13 cellular contexts compared by ENCODE assay signal in genomic region chr17:58004060-58004459, GRCh38. TPM values are rescaled to one million over a fixed set of nuclear protein-coding genes. Genes with fewer than 3 reads are reported as not detected.
DNase-seq lines count a peak whose midpoint lies in the region; ATAC-seq, FAIRE-seq and TF ChIP-seq lines count a peak whose summit lies in the region.
"Had no signal": no experiment of that assay in that cellular context is flagged by ENCODE, and none has a peak within 500 bp of the region (broad histone marks: within the 10 kb centered on the region; RNA-seq: fewer than 3 reads in every experiment).

No MANE protein-coding gene starts in this region.

- H3K9me3 ChIP-seq in HepG2 (ENCODE audit: low read length), result no peaks in the 10 kb centered on the region
- no peaks in the 10 kb centered on the region for H3K9me3 ChIP-seq in right lobe of liver
- no peaks in the 10 kb centered on the region for H3K9me3 ChIP-seq in PC-9 (ENCODE audit: insufficient read depth, low read depth)
- H3K9me3 ChIP-seq: thoracic aorta had no signal

- no peaks in the 10 kb centered on the region for H3K9me2 ChIP-seq in PC-9 (ENCODE audit: insufficient read depth)

- CTCF ChIA-PET in HepG2 (lab: Yijun Ruan, JAX; ENCODE audit: low intra/inter-chr PET ratio, low total read pairs) (no interaction called here), PC-9 (lab: Charles Lee) (no interaction called here)

- H3K4me3 ChIP-seq in HepG2 (replicated peaks in 1 of 3; ENCODE audit: insufficient read depth in 1 of 3, low read depth in 2 of 3, low read length in 3 of 3) (peak overlapping the region in 2 of 3 experiments; percentile 92 to 99; a peak in 3 of 6 replicates), right lobe of liver (no peak overlapping the region), PC-9 (peak overlapping the region; percentile 95; the same call in 1 of the 2 replicates), epithelial cell of proximal tubule (ENCODE audit: low read depth, low read length) (peak overlapping the region; percentile 75)
- H3K4me3 ChIP-seq: thoracic aorta had no signal

- H3K4me1 ChIP-seq in HepG2 (ENCODE audit: insufficient read depth, low read length) (peaks cover 57% of the 10 kb centered on the region), right lobe of liver (peaks cover 0 to 30% (median 12%) of the 10 kb centered on the region in 4 donors), PC-9 (replicated peaks; ENCODE audit: insufficient read depth) (peaks cover 38% of the 10 kb centered on the region)

- ATAC-seq in HepG2, result no peak
- ATAC-seq in right lobe of liver, result no peak
- no peak for ATAC-seq in HG02588 (IDR thresholded peaks at IDR 0.05; ENCODE audit: unreplicated experiment)
- no peak for ATAC-seq in GM21737 (IDR thresholded peaks at IDR 0.05; ENCODE audit: unreplicated experiment)
- ATAC-seq in HG03280 (IDR thresholded peaks at IDR 0.05; ENCODE audit: unreplicated experiment), result no peak

- TF ChIP-seq EP300 in HepG2 (IDR thresholded peaks at IDR 0.05; ENCODE audit: low read depth in 2 of 2, low read length in 2 of 2) (no peak), HepG2 (CRISPR knock-in tag; IDR thresholded peaks at IDR 0.05; ENCODE audit: borderline replicate concordance) (no peak)

- DNase-seq in HepG2 (ENCODE audit: low spot score) (no peak), right lobe of liver (no peak), PC-9 (no peak), epithelial cell of proximal tubule (ENCODE audit: low read depth) (no peak), superior temporal gyrus (ENCODE audit: extremely low spot score) (peak; percentile 6)
- DNase-seq: effector memory CD4-positive, alpha-beta T cell; NCI-H774; occipital lobe; stimulated activated CD4-positive, alpha-beta T cell treated with anti-CD3 and anti-CD28 coated beads, Interleukin-2, amount 100 ng/mL, for 48 hours had no signal

- in situ Hi-C loops in HepG2 (cut with HindIII; ENCODE audit: extremely low pct_ligation_motif_present, low pct_unique_long_range_greater_than_20kb), result no loop called here

- no peak for TF ChIP-seq RAD21 in HepG2 (CRISPR knock-in tag; IDR thresholded peaks at IDR 0.05)

- H3K27ac ChIP-seq in HepG2 (ENCODE audit: extremely low read length, insufficient read depth, low read length) (no peak overlapping the region), right lobe of liver (no peak overlapping the region), PC-9 (no peak overlapping the region)

- no peak for TF ChIP-seq POLR2A in HepG2 (IDR thresholded peaks at IDR 0.05; ENCODE audit: insufficient read depth in 1 of 2, low read depth in 2 of 2, low read length in 2 of 2)
- TF ChIP-seq POLR2A in right lobe of liver (IDR thresholded peaks at IDR 0.05), result no peak

- 95% methylated on average over 3 of the region's 3 CpGs for WGBS in HepG2 (ENCODE audit: low lambda C conversion rate)
- 35% methylated on average over 3 of the region's 3 CpGs for WGBS in right lobe of liver (ENCODE audit: insufficient coverage, low coverage, low lambda C conversion rate, missing lambda C conversion rate)

- H2AFZ ChIP-seq in HepG2 (ENCODE audit: low read length), result no peak overlapping the region
- no peak overlapping the region for H2AFZ ChIP-seq in PC-9

- BruUV-seq in HepG2 (replicated peaks; lab: Mats Ljungman, UMichigan) (no TSS peak), PC-9 (replicated peaks; lab: Mats Ljungman, UMichigan) (no TSS peak)

- H4K20me1 ChIP-seq in HepG2 (ENCODE audit: insufficient read depth, low read length), result peaks cover 60% of the 10 kb centered on the region
- H4K20me1 ChIP-seq in PC-9 (ENCODE audit: insufficient read depth), result peaks cover 69% of the 10 kb centered on the region

- intact Hi-C loops in HepG2 (cut with micrococcal nuclease; ENCODE audit: unreplicated experiment) (no loop called here), right lobe of liver (cut with DNase I) (loop anchor here in 1 of 2 donors (5.0 kb wide), 1 partner anchor 147 kb away; no protein-coding TSS in a partner anchor), PC-9 (cut with micrococcal nuclease; ENCODE audit: unreplicated experiment) (loop anchor here (10.0 kb wide), 1 partner anchor 759 kb away; no protein-coding TSS in a partner anchor)

- TF ChIP-seq CTCF in HepG2 (CRISPR knock-in tag; IDR thresholded peaks at IDR 0.05) (no peak), right lobe of liver (IDR thresholded peaks at IDR 0.05) (no peak), PC-9 (conservative IDR thresholded peaks at IDR 0.05) (no peak), epithelial cell of proximal tubule (conservative IDR thresholded peaks at IDR 0.05; ENCODE audit: low read depth, low read length) (no peak)

- FAIRE-seq in HepG2 (lab: Jason Lieb, UNC), result no peak

- H3K9ac ChIP-seq in HepG2 (ENCODE audit: insufficient read depth, low read depth, low read length), result no peak overlapping the region

- H3K36me3 ChIP-seq in HepG2 (replicated peaks in 1 of 2; ENCODE audit: control insufficient read depth in 1 of 2, insufficient read depth in 2 of 2, low read length in 2 of 2) (peaks cover 4 to 47% of the 10 kb centered on the region in 2 experiments), right lobe of liver (peaks cover 0 to 46% (median 27%) of the 10 kb centered on the region in 4 donors), PC-9 (ENCODE audit: low read depth) (peaks cover 56% of the 10 kb centered on the region)

- H3K4me2 ChIP-seq in HepG2 (ENCODE audit: low read depth, low read length) (peak overlapping the region; percentile 91), PC-9 (peak overlapping the region; percentile 97)

- H3K27me3 ChIP-seq in HepG2 (ENCODE audit: control insufficient read depth in 1 of 2, insufficient read depth in 2 of 2, low read length in 2 of 2) (no peaks in the 10 kb centered on the region; a peak in 1 of 5 replicates), right lobe of liver (no peaks in the 10 kb centered on the region), PC-9 (ENCODE audit: insufficient read depth, low read depth) (no peaks in the 10 kb centered on the region)

- H3F3A ChIP-seq in PC-9 (ENCODE audit: insufficient read depth, low read depth), result peaks cover 75% of the 10 kb centered on the region

- POLR2A ChIA-PET in HepG2 (lab: Yijun Ruan, JAX) (no interaction called here), PC-9 (lab: Charles Lee; ENCODE audit: unreplicated experiment) (no interaction called here)

- peaks cover 54% of the 10 kb centered on the region for H3K79me2 ChIP-seq in HepG2 (ENCODE audit: insufficient read depth, low read length)
- H3K79me2 ChIP-seq in PC-9 (ENCODE audit: low read depth), result peaks cover 66% of the 10 kb centered on the region

RNA-seq across cellular contexts. Expression of gene SRSF1, which starts 3.0 kb away (rescaled TPM):
- total RNA-seq in HepG2 (2016; rRNA removed; fragmentation: Illumina TruSeq; extraction: Trizol), result 445 and 520 TPM in 2 replicates
- total RNA-seq in HepG2 (2016; cell fraction: cytosol; rRNA removed; fragmentation: Illumina TruSeq; extraction: Trizol; ENCODE audit: low read depth), result 40.7 and 51.5 TPM in 2 replicates
- 472 and 528 TPM in 2 replicates for total RNA-seq in HepG2 (2016; cell fraction: insoluble cytoplasmic fraction; rRNA removed; fragmentation: Illumina TruSeq; extraction: Trizol)
- total RNA-seq in HepG2 (2016; cell fraction: membrane; rRNA removed; fragmentation: Illumina TruSeq; extraction: Trizol), result 120 and 137 TPM in 2 replicates
- total RNA-seq in HepG2 (2016; cell fraction: nucleus; rRNA removed; fragmentation: Illumina TruSeq; extraction: Trizol), result 332 and 353 TPM in 2 replicates
- 142 and 144 TPM in 2 replicates for polyA plus RNA-seq in HepG2 (2011; rRNA removed)
- polyA plus RNA-seq in HepG2 (2011; cell fraction: cytosol; rRNA removed), result 61.9 and 82.9 TPM in 2 replicates
- 1,130 and 1,625 TPM in 2 replicates for polyA plus RNA-seq in HepG2 (2011; cell fraction: nucleus; rRNA removed)
- 96.9 and 161 TPM in 2 replicates for polyA plus RNA-seq in HepG2 (2012)
- 19.4 and 20.4 TPM in 2 replicates for polyA plus RNA-seq in HepG2 (2016; cell fraction: cytosol; fragmentation: Illumina TruSeq; extraction: Trizol; ENCODE audit: low read depth)
- polyA plus RNA-seq in HepG2 (2016; cell fraction: insoluble cytoplasmic fraction; fragmentation: Illumina TruSeq; extraction: Trizol; ENCODE audit: low read depth), result 411 and 445 TPM in 2 replicates
- polyA plus RNA-seq in HepG2 (2016; cell fraction: membrane; fragmentation: Illumina TruSeq; extraction: Trizol; ENCODE audit: low read depth), result 54.7 and 57.3 TPM in 2 replicates
- 359 and 383 TPM in 2 replicates for polyA plus RNA-seq in HepG2 (2016; cell fraction: nucleus; fragmentation: Illumina TruSeq; extraction: Trizol; ENCODE audit: insufficient read depth, low read depth)
- 673 and 710 TPM in 2 replicates for polyA minus RNA-seq in HepG2 (2011; rRNA and poly(A)+ RNA removed; ENCODE audit: low replicate concordance)
- polyA minus RNA-seq in HepG2 (2011; cell fraction: cytosol; rRNA and poly(A)+ RNA removed), result 78.3 and 89.3 TPM in 2 replicates
- 1,057 and 1,237 TPM in 2 replicates for polyA minus RNA-seq in HepG2 (2011; cell fraction: nucleus; rRNA and poly(A)+ RNA removed)
- 10 to 100 TPM; 55.7 to 92.0 (median 80.0) TPM for total RNA-seq in right lobe of liver
- 210 and 278 TPM in 2 replicates for total RNA-seq in PC-9 (2021)
- 293 and 299 TPM in 2 replicates for total RNA-seq in epithelial cell of proximal tubule

RNA-seq across cellular contexts. Expression of gene VEZF1, which starts 16.0 kb away (rescaled TPM):
- total RNA-seq in HepG2 (2016; rRNA removed; fragmentation: Illumina TruSeq; extraction: Trizol) (45.9 and 48.0 TPM in 2 replicates), right lobe of liver (10 to 100 TPM; 13.0 to 19.3 (median 14.6) TPM), PC-9 (2021) (29.9 and 50.9 TPM in 2 replicates), epithelial cell of proximal tubule (54.6 and 64.0 TPM in 2 replicates)
- total RNA-seq in HepG2 (2016; cell fraction: cytosol; rRNA removed; fragmentation: Illumina TruSeq; extraction: Trizol; ENCODE audit: low read depth), result 8.8 and 10.8 TPM in 2 replicates
- 41.9 and 43.4 TPM in 2 replicates for total RNA-seq in HepG2 (2016; cell fraction: insoluble cytoplasmic fraction; rRNA removed; fragmentation: Illumina TruSeq; extraction: Trizol)
- 42.3 and 48.6 TPM in 2 replicates for total RNA-seq in HepG2 (2016; cell fraction: membrane; rRNA removed; fragmentation: Illumina TruSeq; extraction: Trizol)
- 31.1 and 37.8 TPM in 2 replicates for total RNA-seq in HepG2 (2016; cell fraction: nucleus; rRNA removed; fragmentation: Illumina TruSeq; extraction: Trizol)
- polyA plus RNA-seq in HepG2 (2011; rRNA removed), result 41.3 and 49.7 TPM in 2 replicates
- polyA plus RNA-seq in HepG2 (2011; cell fraction: cytosol; rRNA removed), result 27.7 and 34.7 TPM in 2 replicates
- polyA plus RNA-seq in HepG2 (2011; cell fraction: nucleus; rRNA removed), result 30.2 and 33.3 TPM in 2 replicates
- polyA plus RNA-seq in HepG2 (2012), result 38.9 and 45.7 TPM in 2 replicates
- 7.1 and 7.4 TPM in 2 replicates for polyA plus RNA-seq in HepG2 (2016; cell fraction: cytosol; fragmentation: Illumina TruSeq; extraction: Trizol; ENCODE audit: low read depth)
- polyA plus RNA-seq in HepG2 (2016; cell fraction: insoluble cytoplasmic fraction; fragmentation: Illumina TruSeq; extraction: Trizol; ENCODE audit: low read depth), result 34.8 and 42.4 TPM in 2 replicates
- 22.0 and 25.5 TPM in 2 replicates for polyA plus RNA-seq in HepG2 (2016; cell fraction: membrane; fragmentation: Illumina TruSeq; extraction: Trizol; ENCODE audit: low read depth)
- polyA plus RNA-seq in HepG2 (2016; cell fraction: nucleus; fragmentation: Illumina TruSeq; extraction: Trizol; ENCODE audit: insufficient read depth, low read depth), result 46.2 and 49.1 TPM in 2 replicates
- polyA minus RNA-seq in HepG2 (2011; rRNA and poly(A)+ RNA removed; ENCODE audit: low replicate concordance), result 41.4 and 56.9 TPM in 2 replicates
- polyA minus RNA-seq in HepG2 (2011; cell fraction: cytosol; rRNA and poly(A)+ RNA removed), result 31.2 and 37.3 TPM in 2 replicates
- 32.7 and 46.6 TPM in 2 replicates for polyA minus RNA-seq in HepG2 (2011; cell fraction: nucleus; rRNA and poly(A)+ RNA removed)

RNA-seq across cellular contexts. Expression of gene CUEDC1, which starts 48.8 kb away (rescaled TPM):
- total RNA-seq in HepG2 (2016; rRNA removed; fragmentation: Illumina TruSeq; extraction: Trizol) (4.2 and 7.4 TPM in 2 replicates), right lobe of liver (1 to 10 TPM; 4.0 to 8.5 (median 5.5) TPM), PC-9 (2021) (60.7 and 61.4 TPM in 2 replicates), epithelial cell of proximal tubule (14.4 and 14.5 TPM in 2 replicates)
- 4.1 and 4.7 TPM in 2 replicates for total RNA-seq in HepG2 (2016; cell fraction: cytosol; rRNA removed; fragmentation: Illumina TruSeq; extraction: Trizol; ENCODE audit: low read depth)
- 3.5 and 7.9 TPM in 2 replicates for total RNA-seq in HepG2 (2016; cell fraction: insoluble cytoplasmic fraction; rRNA removed; fragmentation: Illumina TruSeq; extraction: Trizol)
- total RNA-seq in HepG2 (2016; cell fraction: membrane; rRNA removed; fragmentation: Illumina TruSeq; extraction: Trizol), result 7.6 and 8.6 TPM in 2 replicates
- total RNA-seq in HepG2 (2016; cell fraction: nucleus; rRNA removed; fragmentation: Illumina TruSeq; extraction: Trizol), result 9.6 and 11.9 TPM in 2 replicates
- polyA plus RNA-seq in HepG2 (2011; rRNA removed), result 12.9 and 14.4 TPM in 2 replicates
- polyA plus RNA-seq in HepG2 (2011; cell fraction: cytosol; rRNA removed), result 8.1 and 8.6 TPM in 2 replicates
- 36.7 and 43.5 TPM in 2 replicates for polyA plus RNA-seq in HepG2 (2011; cell fraction: nucleus; rRNA removed)
- 9.8 and 10.2 TPM in 2 replicates for polyA plus RNA-seq in HepG2 (2012)
- polyA plus RNA-seq in HepG2 (2016; cell fraction: cytosol; fragmentation: Illumina TruSeq; extraction: Trizol; ENCODE audit: low read depth), result 9.4 and 11.1 TPM in 2 replicates
- polyA plus RNA-seq in HepG2 (2016; cell fraction: insoluble cytoplasmic fraction; fragmentation: Illumina TruSeq; extraction: Trizol; ENCODE audit: low read depth), result 9.2 and 10.0 TPM in 2 replicates
- polyA plus RNA-seq in HepG2 (2016; cell fraction: membrane; fragmentation: Illumina TruSeq; extraction: Trizol; ENCODE audit: low read depth), result 15.4 and 16.0 TPM in 2 replicates
- 33.7 and 36.2 TPM in 2 replicates for polyA plus RNA-seq in HepG2 (2016; cell fraction: nucleus; fragmentation: Illumina TruSeq; extraction: Trizol; ENCODE audit: insufficient read depth, low read depth)
- 2.9 and 6.8 TPM in 2 replicates for polyA minus RNA-seq in HepG2 (2011; rRNA and poly(A)+ RNA removed; ENCODE audit: low replicate concordance)
- 5.1 and 7.3 TPM in 2 replicates for polyA minus RNA-seq in HepG2 (2011; cell fraction: cytosol; rRNA and poly(A)+ RNA removed)
- 6.6 and 8.2 TPM in 2 replicates for polyA minus RNA-seq in HepG2 (2011; cell fraction: nucleus; rRNA and poly(A)+ RNA removed)

Comparison
In these comparisons a context has a peak if more than half of its experiments do, and no peak if none do; other contexts are left out.
1. H3K4me3 ChIP-seq: peak in HepG2 (2 of 3), PC-9 (single experiment) and epithelial cell of proximal tubule (single experiment); none in right lobe of liver (0 of 3).